In the genomic region with DNA sequence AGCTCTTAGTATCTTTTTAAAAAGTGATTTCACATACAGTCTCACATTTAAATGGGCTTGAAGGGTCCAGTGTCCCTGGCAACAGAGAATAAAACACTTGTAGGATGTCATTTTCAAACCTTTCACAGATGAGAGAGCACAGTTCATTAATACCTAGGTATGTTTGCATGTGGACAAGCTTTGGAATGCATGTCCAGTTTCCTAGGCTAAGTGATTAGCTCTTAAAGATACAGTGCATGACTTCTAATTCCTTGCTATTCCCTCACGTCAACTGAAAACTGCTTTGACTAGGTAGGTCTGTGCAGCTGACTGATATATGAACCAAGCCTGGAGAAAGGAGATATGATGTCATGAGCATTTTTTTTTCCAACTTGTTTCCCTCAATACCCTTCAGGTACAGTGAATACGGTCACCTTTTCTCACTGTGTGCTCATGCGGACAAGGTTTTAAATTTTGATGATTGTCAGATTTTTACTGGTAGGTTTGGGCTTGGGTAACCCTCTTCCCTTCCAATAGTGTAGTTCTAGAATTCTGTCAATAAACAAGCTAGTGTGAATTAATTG, we compare ENCODE assay signal across 15 cellular contexts. TPM values are rescaled to one million over a fixed set of nuclear protein-coding genes. Genes with fewer than 3 reads are reported as not detected.
DNase-seq lines count a peak whose midpoint lies in the region; ATAC-seq and TF ChIP-seq lines count a peak whose summit lies in the region.
"Had no signal": no experiment of that assay in that cellular context is flagged by ENCODE, and none has a peak within 500 bp of the region (broad histone marks: within the 10 kb centered on the region; RNA-seq: fewer than 3 reads in every experiment).

No MANE protein-coding gene starts in this region.

- no peak for TF ChIP-seq CTCF in RWPE1 (conservative IDR thresholded peaks at IDR 0.05; ENCODE audit: low read depth)

- peak overlapping the region in 9 of 11 experiments; percentile 21 to 60 (median 40); a peak in 17 of 22 replicates for H3K4me2 ChIP-seq in BLaER1 treated with 17β-estradiol and CSF1 and Interleukin-3, amounts not matched to agents 10 nM and 100 nM

- DNase-seq in T-helper 17 cell (no peak), kidney glomerular epithelial cell (lab: John Stamatoyannopoulos, UW) (peak; percentile 42), DMS153 (lab: John Stamatoyannopoulos, UW) (no peak), HAP-1 (ENCODE audit: low spot score in 2 of 2) (no peak), RWPE1 (ENCODE audit: low spot score) (no peak)
- no peak for DNase-seq in central memory CD4-positive, alpha-beta T cell
- DNase-seq: activated gamma-delta T cell, AML-193, NCI-H1694, NCI-H82, psoas muscle, SJCRH30, WERI-Rb-1 had no signal

- H4K20me1 ChIP-seq in BLaER1 treated with 17β-estradiol and CSF1 and Interleukin-3, amounts not matched to agents 10 nM and 100 nM, result no peaks in the 10 kb centered on the region

- no peak overlapping the region for H3K4me3 Mint-ChIP-seq in T-helper 17 cell

- H3K27ac Mint-ChIP-seq in T-helper 17 cell, result peak overlapping the region; percentile 85

- no peaks in the 10 kb centered on the region for H3K27me3 ChIP-seq in BLaER1 treated with 17β-estradiol and CSF1 and Interleukin-3, amounts not matched to agents 10 nM and 100 nM
- H3K27me3 ChIP-seq in HAP-1 (ENCODE audit: low read depth), result no peaks in the 10 kb centered on the region
- H3K27me3 ChIP-seq: SJCRH30 had no signal

- H3K9me3 ChIP-seq in BLaER1 treated with 17β-estradiol and CSF1 and Interleukin-3, amounts not matched to agents 10 nM and 100 nM (replicated peaks in 1 of 11), result peaks cover 0 to 14% (median 0%) of the 10 kb centered on the region in 11 experiments; a peak in 3 of 22 replicates
- H3K9me3 ChIP-seq in T-helper 17 cell (ENCODE audit: control insufficient read depth, low read length, poor library complexity, severe bottlenecking) (no peaks in the 10 kb centered on the region), HAP-1 (no peaks in the 10 kb centered on the region)
- H3K9me3 ChIP-seq: psoas muscle, SJCRH30 had no signal

- peak; percentile 1 for ATAC-seq in GM19372 (IDR thresholded peaks at IDR 0.05; ENCODE audit: low read depth, unreplicated experiment)
- peak; percentile 4 for ATAC-seq in T-helper 17 cell
- ATAC-seq: psoas muscle had no signal

- H3K36me3 ChIP-seq in BLaER1 treated with 17β-estradiol and CSF1 and Interleukin-3, amounts not matched to agents 10 nM and 100 nM, result peaks cover 0 to 77% (median 0%) of the 10 kb centered on the region in 11 experiments; a peak in 10 of 22 replicates
- no peaks in the 10 kb centered on the region for H3K36me3 ChIP-seq in HAP-1 (replicated peaks)
- H3K36me3 ChIP-seq: WERI-Rb-1 had no signal

- peak overlapping the region in 7 of 11 experiments; percentile 5 to 67 (median 33); a peak in 11 of 22 replicates for H3K27ac ChIP-seq in BLaER1 treated with 17β-estradiol and CSF1 and Interleukin-3, amounts not matched to agents 10 nM and 100 nM
- H3K27ac ChIP-seq in RWPE1, result no peak overlapping the region
- H3K27ac ChIP-seq: psoas muscle, SJCRH30, WERI-Rb-1 had no signal

- no peak overlapping the region for H3K4me3 ChIP-seq in BLaER1 treated with 17β-estradiol and CSF1 and Interleukin-3, amounts not matched to agents 10 nM and 100 nM
- no peak overlapping the region for H3K4me3 ChIP-seq in HAP-1
- H3K4me3 ChIP-seq: psoas muscle, SJCRH30 had no signal

- POLR2A ChIA-PET in RWPE1 (lab: Yijun Ruan, JAX; ENCODE audit: low non-redundant PET), result no interaction called here

- peaks cover 26% of the 10 kb centered on the region for H3K4me1 Mint-ChIP-seq in T-helper 17 cell

- H3K9ac ChIP-seq in BLaER1 treated with 17β-estradiol and CSF1 and Interleukin-3, amounts not matched to agents 10 nM and 100 nM, result no peak overlapping the region

- peaks cover 9% of the 10 kb centered on the region for H3K36me3 Mint-ChIP-seq in T-helper 17 cell (ENCODE audit: low read depth)

- in situ Hi-C loops in HAP-1 (cut with MboI; ENCODE audit: low sequenced_read_pairs), result no loop called here

- H3K4me1 ChIP-seq in BLaER1 treated with 17β-estradiol and CSF1 and Interleukin-3, amounts not matched to agents 10 nM and 100 nM, result peaks cover 13 to 20% (median 17%) of the 10 kb centered on the region in 10 experiments; a peak in 19 of 20 replicates
- no peaks in the 10 kb centered on the region for H3K4me1 ChIP-seq in HAP-1
- H3K4me1 ChIP-seq: psoas muscle, SJCRH30 had no signal

- CTCF ChIA-PET in RWPE1 (lab: Yijun Ruan, JAX), result no interaction called here

- no peaks in the 10 kb centered on the region for H3K27me3 Mint-ChIP-seq in T-helper 17 cell

RNA-seq across cellular contexts. Expression of a gene that starts 41.6 kb away (rescaled TPM):
- total RNA-seq in T-helper 17 cell, result 10 to 100 TPM; 57.3 TPM
